13 cellular contexts compared by ENCODE assay signal in genomic region chr2:175234153-175234552, GRCh38.
DNase-seq lines count a peak whose midpoint lies in the region; ATAC-seq and TF ChIP-seq lines count a peak whose summit lies in the region.
"Had no signal": no experiment of that assay in that cellular context is flagged by ENCODE, and none has a peak within 500 bp of the region (broad histone marks: within the 10 kb centered on the region; RNA-seq: fewer than 3 reads in every experiment).

No MANE protein-coding gene starts in this region.

- DNase-seq in NCI-H1694 treated with DMSO at 0.1 percent for 48 hours (lab: John Stamatoyannopoulos, UW) (peak; percentile 16), NCI-H1694 (lab: John Stamatoyannopoulos, UW) (no peak), NCI-H69 (lab: John Stamatoyannopoulos, UW) (peak; percentile 87), retinal pigment epithelial cell (ENCODE audit: low read depth) (peak; percentile 92), D341Med (ENCODE audit: low spot score) (no peak), NCI-H446 (lab: John Stamatoyannopoulos, UW) (no peak)
- DNase-seq: posterior cingulate gyrus; stimulated activated CD8-positive, alpha-beta memory T cell treated with anti-CD3 and anti-CD28 coated beads, Interleukin-4, amount 100 ng/mL, for 48 hours; upper lobe of left lung had no signal

- no peak for TF ChIP-seq CTCF in retinal pigment epithelial cell (conservative IDR thresholded peaks at IDR 0.05; ENCODE audit: low read depth, low read length)

- peak; percentile 28 for ATAC-seq in HG02759 (IDR thresholded peaks at IDR 0.05; ENCODE audit: unreplicated experiment)
- ATAC-seq in HG03280 (IDR thresholded peaks at IDR 0.05; ENCODE audit: unreplicated experiment) = no peak
- ATAC-seq: HCT116 had no signal

- no peak overlapping the region for H3K4me3 ChIP-seq in retinal pigment epithelial cell (ENCODE audit: low read length)
- H3K4me3 ChIP-seq: GM12878, upper lobe of left lung had no signal

Comparison
In these comparisons a context has a peak if more than half of its experiments do, and no peak if none do; other contexts are left out.
1. DNase-seq: peak in NCI-H1694 treated with DMSO at 0.1 percent for 48 hours (single experiment), NCI-H69 (single experiment) and retinal pigment epithelial cell (single experiment); none in NCI-H1694 (single experiment), D341Med (single experiment) and NCI-H446 (0 of 2).